Comparison of ENCODE assay signal across 1 cellular context in the genomic region with DNA sequence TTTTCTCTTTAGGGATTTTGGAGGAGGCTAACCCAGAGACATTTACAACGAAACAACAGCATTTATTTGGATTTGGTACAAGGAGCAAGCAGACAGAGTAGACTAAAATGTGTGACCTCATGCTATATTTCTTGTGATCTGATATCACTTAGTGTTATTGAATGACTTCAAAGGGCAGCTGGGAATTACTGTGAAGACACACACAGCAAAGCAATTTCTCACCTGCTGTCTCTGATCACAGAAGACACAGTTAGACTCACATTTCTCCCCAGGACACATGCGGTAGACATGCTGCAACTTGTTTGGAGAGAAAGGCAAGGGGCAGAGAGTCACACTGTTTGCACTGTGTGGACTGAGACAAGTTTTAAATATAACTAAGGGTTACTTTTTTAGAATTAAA.
TF ChIP-seq lines count a peak whose summit lies in the region.

No MANE protein-coding gene starts in this region.

TF ChIP-seq in HepG2, 621 proteins besides CTCF, POLR2A, EP300 and RAD21 (continued from another document):
- no peak for TF ChIP-seq ZBTB10 (CRISPR knock-in tag; IDR thresholded peaks at IDR 0.05; ENCODE audit: borderline replicate concordance)
TF ChIP-seq in HepG2: peak in this region for 0.
